Comparison of ENCODE assay signal across 12 cellular contexts in the genomic region with DNA sequence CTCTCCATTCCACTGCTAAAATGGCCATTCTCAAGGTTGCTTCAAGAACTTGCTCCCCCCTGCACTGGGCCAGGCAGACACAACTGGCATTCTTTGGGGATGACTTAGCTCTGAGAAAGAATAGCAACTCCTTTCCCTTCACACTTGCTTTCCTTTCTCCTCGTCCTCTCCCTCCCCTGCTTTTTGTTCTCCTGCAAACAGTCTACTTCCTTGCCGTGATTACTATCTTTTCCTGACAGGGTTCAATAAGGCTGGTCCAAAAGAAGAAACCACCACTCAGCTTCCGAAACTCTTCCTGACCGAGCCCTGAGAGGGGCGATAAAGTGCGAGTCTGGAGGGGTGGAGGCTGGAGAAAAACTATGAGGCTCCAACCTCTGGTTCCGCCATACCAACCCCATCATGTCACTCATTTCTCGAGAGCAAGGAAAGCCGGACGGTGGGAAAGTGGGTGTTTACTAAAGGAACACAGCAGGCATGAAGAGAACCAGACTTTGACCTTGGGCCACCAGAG. TPM values are rescaled to one million over a fixed set of nuclear protein-coding genes. Genes with fewer than 3 reads are reported as not detected.
A peak's percentile ranks its signal among the peaks of the same experiment; 100 is the strongest.
DNase-seq lines count a peak whose midpoint lies in the region; ATAC-seq, FAIRE-seq and TF ChIP-seq lines count a peak whose summit lies in the region.
"Had no signal": no experiment of that assay in that cellular context is flagged by ENCODE, and none has a peak within 500 bp of the region (broad histone marks: within the 10 kb centered on the region; RNA-seq: fewer than 3 reads in every experiment).

No MANE protein-coding gene starts in this region.

- peaks cover 22% of the 10 kb centered on the region for H3K36me3 ChIP-seq in Caco-2 (ENCODE audit: control insufficient read depth, insufficient read depth, low read length)

- BruUV-seq in Caco-2 (replicated peaks; lab: Mats Ljungman, UMichigan) = no TSS peak

- no peak for FAIRE-seq in D721Med (lab: Jason Lieb, UNC)

- no peaks in the 10 kb centered on the region for H3K9me3 Mint-ChIP-seq in Caco-2 (ENCODE audit: unreplicated experiment)
- H3K9me3 Mint-ChIP-seq: activated CD8-positive, alpha-beta T cell treated with anti-CD3 and anti-CD28 coated beads for 36 hours; dendritic cell treated with granulocyte-macrophage colony-stimulating factor and Interleukin-4, amounts not matched to agents 40 ng/mL and 50 ng/mL, for 4 days had no signal

- peaks cover 42% of the 10 kb centered on the region for H3K4me1 Mint-ChIP-seq in Caco-2 (ENCODE audit: low read depth, unreplicated experiment)

- H3K4me3 Mint-ChIP-seq in Caco-2 (ENCODE audit: unreplicated experiment) = peak overlapping the region; percentile 62
- H3K4me3 Mint-ChIP-seq: activated CD8-positive, alpha-beta T cell treated with anti-CD3 and anti-CD28 coated beads for 36 hours; dendritic cell treated with granulocyte-macrophage colony-stimulating factor and Interleukin-4, amounts not matched to agents 40 ng/mL and 50 ng/mL, for 4 days had no signal

- peak overlapping the region; percentile 87 for H3K27ac Mint-ChIP-seq in Caco-2 (ENCODE audit: unreplicated experiment)
- H3K27ac Mint-ChIP-seq: activated CD8-positive, alpha-beta T cell treated with anti-CD3 and anti-CD28 coated beads for 36 hours; dendritic cell treated with granulocyte-macrophage colony-stimulating factor and Interleukin-4, amounts not matched to agents 40 ng/mL and 50 ng/mL, for 4 days had no signal

- H3K27me3 Mint-ChIP-seq in Caco-2 (ENCODE audit: insufficient read depth, unreplicated experiment) = no peaks in the 10 kb centered on the region

- TF ChIP-seq CTCF in Caco-2 (IDR thresholded peaks at IDR 0.05; ENCODE audit: insufficient read depth in 1 of 2, low read depth in 1 of 2, low read length in 1 of 2, severe bottlenecking in 1 of 2, unreplicated experiment in 1 of 2) (no peak), fibroblast of villous mesenchyme (IDR thresholded peaks at IDR 0.05; ENCODE audit: insufficient read depth, low read depth, low read length) (no peak), D721Med (IDR thresholded peaks at IDR 0.05; ENCODE audit: insufficient read depth, missing control alignments) (no peak)

- DNase-seq in Caco-2 (no peak), UCSD-AML1 (lab: John Stamatoyannopoulos, UW; ENCODE audit: unreplicated experiment) (peak; percentile 58), fibroblast of villous mesenchyme (ENCODE audit: low read depth) (peak; percentile 61), posterior vena cava (ENCODE audit: low spot score) (peak; percentile 46), D721Med (ENCODE audit: insufficient read length, low spot score) (no peak)
- no peak for DNase-seq in activated naive CD4-positive, alpha-beta T cell (lab: John Stamatoyannopoulos, UW)
- DNase-seq: activated CD8-positive, alpha-beta T cell treated with anti-CD3 and anti-CD28 coated beads for 36 hours; DMS153; mucosa of descending colon had no signal

- H3K4me3 ChIP-seq in Caco-2 (ENCODE audit: low read depth, low read length) = no peak overlapping the region
- H3K4me3 ChIP-seq in fibroblast of villous mesenchyme (ENCODE audit: low read depth, low read length) = no peak overlapping the region
- H3K4me3 ChIP-seq: mucosa of descending colon had no signal

- CTCF ChIA-PET in Caco-2 (lab: Charles Lee) = no interaction called here

- POLR2A ChIA-PET in Caco-2 (lab: Charles Lee) = no interaction called here

- H3K4me1 ChIP-seq in Caco-2 = peaks cover 81% of the 10 kb centered on the region

- intact Hi-C loops in Caco-2 (cut with micrococcal nuclease; ENCODE audit: unreplicated experiment) = no loop called here
- intact Hi-C loops in posterior vena cava (cut with DNase I) = no loop called here

- H3K36me3 Mint-ChIP-seq in Caco-2 (ENCODE audit: insufficient read depth, unreplicated experiment) = peaks cover 100% of the 10 kb centered on the region

- ATAC-seq in GM21619 (IDR thresholded peaks at IDR 0.05; ENCODE audit: unreplicated experiment) (no peak), HG02973 (IDR thresholded peaks at IDR 0.05; ENCODE audit: unreplicated experiment) (no peak)
- ATAC-seq: activated CD8-positive, alpha-beta T cell treated with anti-CD3 and anti-CD28 coated beads for 36 hours; mucosa of descending colon had no signal

- no peaks in the 10 kb centered on the region for H3K9me3 ChIP-seq in Caco-2
- H3K9me3 ChIP-seq: mucosa of descending colon had no signal

- no peaks in the 10 kb centered on the region for H3K27me3 ChIP-seq in Caco-2 (replicated peaks; ENCODE audit: control insufficient read depth, insufficient read depth, low read length)

RNA-seq across cellular contexts. Expression of gene AMOTL2, which starts 5.0 kb away (rescaled TPM):
- total RNA-seq in Caco-2 (2022) (220 and 271 TPM in 2 replicates), fibroblast of villous mesenchyme (129 and 236 TPM in 2 replicates), posterior vena cava (10 to 100 TPM; 49.9 to 56.5 TPM)
- total RNA-seq: activated CD8-positive, alpha-beta T cell treated with anti-CD3 and anti-CD28 coated beads for 36 hours had no signal

Comparison
In these comparisons a context has a peak if more than half of its experiments do, and no peak if none do; other contexts are left out.
1. DNase-seq: peak in UCSD-AML1 (single experiment), fibroblast of villous mesenchyme (single experiment) and posterior vena cava (single experiment); none in Caco-2 (0 of 2), D721Med (single experiment) and activated naive CD4-positive, alpha-beta T cell (0 of 4).